ENCODE assay signal across 2 cellular contexts in genomic region chr1:49915301-49915700, GRCh38.
DNase-seq lines count a peak whose midpoint lies in the region; ATAC-seq and TF ChIP-seq lines count a peak whose summit lies in the region.
"Not testable (repeated sequence)": the region's sequence is repeated elsewhere in the genome, so short reads cannot be mapped to it uniquely, and the experiment has no call there.

No MANE protein-coding gene starts in this region.

- TF ChIP-seq POLR2A in spleen (IDR thresholded peaks at IDR 0.05): not testable (repeated sequence)

- not testable (repeated sequence) for ATAC-seq in Right ventricle myocardium inferior

- not testable (repeated sequence) for H3K36me3 ChIP-seq in spleen

- DNase-seq in Right ventricle myocardium inferior (ENCODE audit: missing footprints) (peak; percentile 71), spleen (peak; percentile 64)

- intact Hi-C loops in Right ventricle myocardium inferior (cut with DNase I); spleen (cut with DNase I; ENCODE audit: low total_unique reads): not testable (repeated sequence)

- not testable (repeated sequence) for H3K4me1 ChIP-seq in spleen

- not testable (repeated sequence) for H3K27me3 ChIP-seq in spleen (replicated peaks in 1 of 7)

- H3K27ac ChIP-seq in spleen: not testable (repeated sequence)

- not testable (repeated sequence) for H3K4me3 ChIP-seq in spleen

- TF ChIP-seq CTCF in spleen (IDR thresholded peaks at IDR 0.05 in 8 of 11, conservative IDR thresholded peaks at IDR 0.05 in 3 of 11): not testable (repeated sequence)

- H3K9me3 ChIP-seq in spleen: peaks cover 0 to 21% (median 0%) of the 10 kb centered on the region in 8 donors

- WGBS in spleen, 5 donors: 84 to 94% (median 92%) methylated on average over 9 to 11 of the region's 11 CpGs
